Comparison of ENCODE assay signal across 13 cellular contexts in genomic region chr10:23556727-23557440, GRCh38.
DNase-seq lines count a peak whose midpoint lies in the region; TF ChIP-seq lines count a peak whose summit lies in the region.
"Had no signal": no experiment of that assay in that cellular context is flagged by ENCODE, and none has a peak within 500 bp of the region (broad histone marks: within the 10 kb centered on the region; RNA-seq: fewer than 3 reads in every experiment).

No MANE protein-coding gene starts in this region.

- no peak overlapping the region for H3K27ac ChIP-seq in thyroid gland
- H3K27ac ChIP-seq: SJSA1 had no signal

- H3K36me3 Mint-ChIP-seq in activated naive CD8-positive, alpha-beta T cell treated with anti-CD3 and anti-CD28 coated beads for 36 hours = peaks cover 14% of the 10 kb centered on the region
- H3K36me3 Mint-ChIP-seq: type B pancreatic cell had no signal

- WGBS in thyroid gland, 2 donors = 83 to 87% methylated on average over 5 of the region's 5 CpGs

- no peaks in the 10 kb centered on the region for H3K4me1 ChIP-seq in thyroid gland
- H3K4me1 ChIP-seq: SJSA1 had no signal

- H3K4me1 Mint-ChIP-seq in activated naive CD8-positive, alpha-beta T cell treated with anti-CD3 and anti-CD28 coated beads for 36 hours = peaks cover 20% of the 10 kb centered on the region

- H3K9me3 Mint-ChIP-seq in activated naive CD8-positive, alpha-beta T cell treated with anti-CD3 and anti-CD28 coated beads for 36 hours = peaks cover 7% of the 10 kb centered on the region
- H3K9me3 Mint-ChIP-seq: type B pancreatic cell had no signal

- no peaks in the 10 kb centered on the region for H3K27me3 ChIP-seq in thyroid gland
- no peaks in the 10 kb centered on the region for H3K27me3 ChIP-seq in H7 (ENCODE audit: control insufficient read depth, insufficient read depth, low read length)
- H3K27me3 ChIP-seq: SJSA1 had no signal

- H3K27ac Mint-ChIP-seq in activated naive CD8-positive, alpha-beta T cell treated with anti-CD3 and anti-CD28 coated beads for 36 hours = peak overlapping the region; percentile 87
- H3K27ac Mint-ChIP-seq: progenitor cell of endocrine pancreas, type B pancreatic cell had no signal

- intact Hi-C loops in thyroid gland (cut with DNase I) = no loop called here

- H3K9me3 ChIP-seq in thyroid gland = no peaks in the 10 kb centered on the region
- H3K9me3 ChIP-seq: SJSA1 had no signal

- TF ChIP-seq POLR2A in thyroid gland (IDR thresholded peaks at IDR 0.05) = no peak

- no peaks in the 10 kb centered on the region for H3K27me3 Mint-ChIP-seq in activated naive CD8-positive, alpha-beta T cell treated with anti-CD3 and anti-CD28 coated beads for 36 hours

- H3K36me3 ChIP-seq in thyroid gland (no peaks in the 10 kb centered on the region), H7 (replicated peaks; ENCODE audit: control insufficient read depth, insufficient read depth, low read length) (no peaks in the 10 kb centered on the region)
- H3K36me3 ChIP-seq: SJSA1 had no signal

- H3K4me3 ChIP-seq in thyroid gland (replicated peaks in 1 of 3) (no peak overlapping the region), H7 (ENCODE audit: insufficient read depth, low read depth, low read length) (no peak overlapping the region)
- H3K4me3 ChIP-seq: lung, SJSA1 had no signal

- DNase-seq in Daoy (ENCODE audit: low read depth) (peak; percentile 22), LHCN-M2 (ENCODE audit: low read depth) (peak; percentile 66), myocyte (ENCODE audit: low read depth) (peak; percentile 9), thyroid gland (no peak), H7 (no peak), NCI-H2107 (lab: John Stamatoyannopoulos, UW) (no peak)
- DNase-seq in activated naive CD8-positive, alpha-beta T cell treated with anti-CD3 and anti-CD28 coated beads for 36 hours = no peak
- no peak for DNase-seq in stimulated activated CD4-positive, alpha-beta T cell treated with anti-CD3 and anti-CD28 coated beads, Interleukin-4, amount 100 ng/mL, for 1 hour
- DNase-seq: DMS53 had no signal

- H3K4me3 Mint-ChIP-seq in activated naive CD8-positive, alpha-beta T cell treated with anti-CD3 and anti-CD28 coated beads for 36 hours = peak overlapping the region; percentile 27
- H3K4me3 Mint-ChIP-seq: type B pancreatic cell had no signal

- no peak for TF ChIP-seq CTCF in thyroid gland (IDR thresholded peaks at IDR 0.05)

Comparison
In these comparisons a context has a peak if more than half of its experiments do, and no peak if none do; other contexts are left out.
1. DNase-seq: peak in Daoy (single experiment), LHCN-M2 (single experiment) and myocyte (single experiment); none in activated naive CD8-positive, alpha-beta T cell treated with anti-CD3 and anti-CD28 coated beads for 36 hours (single experiment), thyroid gland (0 of 2), stimulated activated CD4-positive, alpha-beta T cell treated with anti-CD3 and anti-CD28 coated beads, Interleukin-4, amount 100 ng/mL, for 1 hour (single experiment), H7 (single experiment) and NCI-H2107 (single experiment).